1 cellular context compared by ENCODE assay signal in genomic region chr2:69716555-69717120, GRCh38.
TF ChIP-seq lines count a peak whose summit lies in the region.

No MANE protein-coding gene starts in this region.

TF ChIP-seq in SK-N-SH treated with all-trans-retinoic acid at 6 μM for 48 hours, 23 proteins besides CTCF, POLR2A, EP300 and RAD21 (continued from another document):
- TF ChIP-seq, protein P1, sequence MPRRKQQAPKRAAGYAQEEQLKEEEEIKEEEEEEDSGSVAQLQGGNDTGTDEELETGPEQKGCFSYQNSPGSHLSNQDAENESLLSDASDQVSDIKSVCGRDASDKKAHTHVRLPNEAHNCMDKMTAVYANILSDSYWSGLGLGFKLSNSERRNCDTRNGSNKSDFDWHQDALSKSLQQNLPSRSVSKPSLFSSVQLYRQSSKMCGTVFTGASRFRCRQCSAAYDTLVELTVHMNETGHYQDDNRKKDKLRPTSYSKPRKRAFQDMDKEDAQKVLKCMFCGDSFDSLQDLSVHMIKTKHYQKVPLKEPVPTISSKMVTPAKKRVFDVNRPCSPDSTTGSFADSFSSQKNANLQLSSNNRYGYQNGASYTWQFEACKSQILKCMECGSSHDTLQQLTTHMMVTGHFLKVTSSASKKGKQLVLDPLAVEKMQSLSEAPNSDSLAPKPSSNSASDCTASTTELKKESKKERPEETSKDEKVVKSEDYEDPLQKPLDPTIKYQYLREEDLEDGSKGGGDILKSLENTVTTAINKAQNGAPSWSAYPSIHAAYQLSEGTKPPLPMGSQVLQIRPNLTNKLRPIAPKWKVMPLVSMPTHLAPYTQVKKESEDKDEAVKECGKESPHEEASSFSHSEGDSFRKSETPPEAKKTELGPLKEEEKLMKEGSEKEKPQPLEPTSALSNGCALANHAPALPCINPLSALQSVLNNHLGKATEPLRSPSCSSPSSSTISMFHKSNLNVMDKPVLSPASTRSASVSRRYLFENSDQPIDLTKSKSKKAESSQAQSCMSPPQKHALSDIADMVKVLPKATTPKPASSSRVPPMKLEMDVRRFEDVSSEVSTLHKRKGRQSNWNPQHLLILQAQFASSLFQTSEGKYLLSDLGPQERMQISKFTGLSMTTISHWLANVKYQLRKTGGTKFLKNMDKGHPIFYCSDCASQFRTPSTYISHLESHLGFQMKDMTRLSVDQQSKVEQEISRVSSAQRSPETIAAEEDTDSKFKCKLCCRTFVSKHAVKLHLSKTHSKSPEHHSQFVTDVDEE (CRISPR knock-in tag; IDR thresholded peaks at IDR 0.05): no peak
- TF ChIP-seq CREB5 (CRISPR knock-in tag; IDR thresholded peaks at IDR 0.05; ENCODE audit: low read depth) (no peak), ZFP30 (CRISPR knock-in tag; IDR thresholded peaks at IDR 0.05) (no peak), OSR1 (CRISPR knock-in tag; IDR thresholded peaks at IDR 0.05) (no peak), TCF4 (CRISPR knock-in tag; IDR thresholded peaks at IDR 0.05; ENCODE audit: borderline replicate concordance) (no peak), CSDC2 (CRISPR knock-in tag; IDR thresholded peaks at IDR 0.05) (no peak)
